ENCODE assay signal across 8 cellular contexts in the genomic region with DNA sequence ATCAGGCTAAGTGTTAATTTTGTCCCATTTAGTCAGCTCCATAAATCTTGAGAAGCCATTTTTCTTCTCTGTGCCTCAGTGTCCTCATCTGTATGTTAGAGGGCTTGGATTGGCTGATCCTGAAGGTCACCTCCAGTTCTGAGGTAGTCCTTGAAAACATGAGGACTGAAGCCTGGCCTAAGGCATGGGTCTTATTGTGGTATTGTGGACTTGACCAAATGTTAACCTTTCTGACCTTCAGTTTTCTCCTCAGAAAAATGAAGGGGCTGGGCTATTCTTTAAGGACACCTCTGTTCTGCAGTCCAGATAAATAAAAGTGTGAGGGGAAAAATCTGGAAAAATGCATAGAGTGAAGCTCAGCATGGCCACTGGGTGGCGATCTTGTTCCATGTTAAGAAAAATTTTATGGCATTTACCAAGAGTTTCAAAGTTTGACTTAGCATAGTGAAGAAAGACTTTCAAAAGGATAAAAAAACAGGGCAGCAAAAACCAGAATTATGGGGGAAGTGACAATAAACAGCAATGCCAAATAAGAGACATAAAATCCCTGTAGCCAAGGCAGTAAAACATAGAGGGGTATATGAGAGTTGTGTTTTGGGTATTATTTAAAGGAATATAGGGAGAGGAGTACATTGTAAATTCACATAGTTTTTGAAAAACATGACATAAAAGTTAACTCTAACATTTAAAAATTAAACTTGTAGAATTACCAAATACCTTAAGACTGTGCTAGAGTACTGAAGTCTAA. TPM values are rescaled to one million over a fixed set of nuclear protein-coding genes. Genes with fewer than 3 reads are reported as not detected.
DNase-seq lines count a peak whose midpoint lies in the region; ATAC-seq, FAIRE-seq and TF ChIP-seq lines count a peak whose summit lies in the region.

No MANE protein-coding gene starts in this region.

- TF ChIP-seq POLR2A in GM12891 (IDR thresholded peaks at IDR 0.05; ENCODE audit: low read depth, low read length), result no peak

- peak; percentile 83 for FAIRE-seq in GM12891 (lab: Jason Lieb, UNC)

- DNase-seq in GM12891 (ENCODE audit: insufficient read length, low spot score) (no peak), NCI-H2171 treated with DMSO at 0.1 percent for 48 hours (lab: John Stamatoyannopoulos, UW) (peak; percentile 64), chondrocyte (ENCODE audit: low spot score) (no peak), medulla oblongata (ENCODE audit: extremely low spot score) (peak; percentile 80), 8988T (no peak)
- DNase-seq in activated CD4-positive, CD25-positive, alpha-beta regulatory T cell treated with anti-CD3 and anti-CD28 coated beads, Interleukin-2, amount 50 U/mL, for 72 hours, result peak; percentile 64
- peak; percentile 12 to 21 for DNase-seq in stimulated activated CD8-positive, alpha-beta memory T cell treated with anti-CD3 and anti-CD28 coated beads, Interleukin-15, amount 100 ng/mL, for 4 hours (ENCODE audit: low read depth in 2 of 2)

- no peaks in the 10 kb centered on the region for H3K9me3 Mint-ChIP-seq in chondrocyte (ENCODE audit: low read depth)

- no peaks in the 10 kb centered on the region for H3K27me3 Mint-ChIP-seq in chondrocyte (ENCODE audit: low read depth)

- peak; percentile 65 for ATAC-seq in HG02973 (IDR thresholded peaks at IDR 0.05; ENCODE audit: unreplicated experiment)

- H3K4me1 Mint-ChIP-seq in chondrocyte (ENCODE audit: low read depth), result peaks cover 3% of the 10 kb centered on the region

- no peaks in the 10 kb centered on the region for H3K36me3 Mint-ChIP-seq in chondrocyte (ENCODE audit: low read depth)

- H3K4me3 Mint-ChIP-seq in chondrocyte (ENCODE audit: unreplicated experiment), result no peak overlapping the region

- H3K27ac Mint-ChIP-seq in chondrocyte (ENCODE audit: unreplicated experiment), result peak overlapping the region; percentile 13

- TF ChIP-seq CTCF in chondrocyte (IDR thresholded peaks at IDR 0.05), result peak; percentile 97

TF ChIP-seq in GM12891, 5 proteins besides CTCF, POLR2A, EP300 and RAD21:
- TF ChIP-seq POLR2AphosphoS5 (IDR thresholded peaks at IDR 0.05; ENCODE audit: low read depth, low read length) (no peak), SPI1 (IDR thresholded peaks at IDR 0.05; ENCODE audit: low read depth, low read length) (no peak), POU2F2 (IDR thresholded peaks at IDR 0.05; ENCODE audit: low read depth, low read length) (no peak), PAX5 (IDR thresholded peaks at IDR 0.05; ENCODE audit: insufficient read depth, low read length, severe bottlenecking) (no peak), TAF1 (IDR thresholded peaks at IDR 0.05; ENCODE audit: low read depth, low read length) (no peak)

RNA-seq across cellular contexts. Expression of gene TFB1M, which starts 13.2 kb away (rescaled TPM):
- polyA plus RNA-seq in GM12891 (2012; ENCODE audit: low read depth, missing spikeins), result 20.1 TPM
- 15.3 to 16.8 TPM (median 16.8 TPM) in 3 replicates for total RNA-seq in chondrocyte

Comparison
In these comparisons a context has a peak if more than half of its experiments do, and no peak if none do; other contexts are left out.
1. DNase-seq: peak in NCI-H2171 treated with DMSO at 0.1 percent for 48 hours (single experiment), activated CD4-positive, CD25-positive, alpha-beta regulatory T cell treated with anti-CD3 and anti-CD28 coated beads, Interleukin-2, amount 50 U/mL, for 72 hours (single experiment), medulla oblongata (single experiment) and stimulated activated CD8-positive, alpha-beta memory T cell treated with anti-CD3 and anti-CD28 coated beads, Interleukin-15, amount 100 ng/mL, for 4 hours (2 of 2); none in GM12891 (single experiment), chondrocyte (single experiment) and 8988T (single experiment).